In the genomic region with DNA sequence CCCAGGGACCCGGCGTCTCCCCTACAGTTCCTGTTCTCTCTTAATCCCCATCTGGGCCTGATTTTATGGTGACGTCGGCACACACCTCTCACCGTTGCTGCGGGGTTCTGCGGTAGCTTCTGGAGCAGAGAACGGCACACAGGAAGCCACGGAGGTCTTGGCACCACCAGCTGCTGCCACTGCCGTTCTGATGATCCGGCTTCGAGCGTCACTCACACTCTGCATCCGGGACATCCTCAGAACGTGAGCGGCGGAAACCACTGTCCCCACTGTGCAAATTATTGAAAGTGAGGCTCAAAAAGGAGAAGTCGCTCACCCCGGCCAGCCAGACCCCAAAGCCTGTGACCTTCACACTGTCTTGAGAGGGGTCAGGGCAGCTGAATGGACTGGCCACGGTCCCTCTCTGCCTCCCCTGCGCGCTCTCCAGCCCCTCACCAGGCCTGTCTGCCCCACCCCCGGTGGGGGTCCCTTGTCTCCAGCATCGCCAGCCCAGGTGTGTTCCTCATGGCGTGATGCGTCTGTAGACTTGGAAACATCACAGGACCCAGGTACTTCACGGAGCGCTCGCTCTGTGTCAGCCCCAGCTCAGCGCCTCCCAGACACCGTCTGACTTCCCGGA, we compare ENCODE assay signal across 25 cellular contexts.
DNase-seq lines count a peak whose midpoint lies in the region; ATAC-seq, FAIRE-seq and TF ChIP-seq lines count a peak whose summit lies in the region.
"Had no signal": no experiment of that assay in that cellular context is flagged by ENCODE, and none has a peak within 500 bp of the region (broad histone marks: within the 10 kb centered on the region; RNA-seq: fewer than 3 reads in every experiment).

No MANE protein-coding gene starts in this region.

- no peaks in the 10 kb centered on the region for H3K27me3 ChIP-seq in CD8-positive, alpha-beta T cell (ENCODE audit: insufficient read depth, low read length)
- no peaks in the 10 kb centered on the region for H3K27me3 ChIP-seq in NT2/D1 (ENCODE audit: insufficient read depth, insufficient read length)

- FAIRE-seq in kidney (lab: Jason Lieb, UNC): no peak
- FAIRE-seq: GM12891, RCC 7860 had no signal

- ATAC-seq in CD8-positive, alpha-beta T cell: peak; percentile 44
- ATAC-seq in HG02798 (IDR thresholded peaks at IDR 0.05; ENCODE audit: poor library complexity, unreplicated experiment) (no peak), omental fat pad (ENCODE audit: low FRiP score) (no peak)
- ATAC-seq: GM23338 had no signal

- intact Hi-C loops in CD8-positive, alpha-beta T cell (cut with DNase I, micrococcal nuclease): no loop called here
- intact Hi-C loops in kidney (cut with DNase I): no loop called here

- no peak overlapping the region for H3K4me3 ChIP-seq in CD8-positive, alpha-beta T cell (ENCODE audit: low read depth, low read length)
- H3K4me3 ChIP-seq in NT2/D1 (ENCODE audit: insufficient read length, low read depth) (no peak overlapping the region), kidney (ENCODE audit: low read length in 2 of 2) (no peak overlapping the region)
- H3K4me3 ChIP-seq: GM23338 had no signal

- DNase-seq in NCI-H82 (lab: John Stamatoyannopoulos, UW): peak; percentile 3
- DNase-seq in NCI-H82 treated with DMSO at 0.1 percent for 48 hours (lab: John Stamatoyannopoulos, UW; ENCODE audit: unreplicated experiment): no peak
- DNase-seq in CD8-positive, alpha-beta T cell: no peak
- DNase-seq in NT2/D1 (ENCODE audit: low read depth, low spot score): no peak
- DNase-seq in kidney: peak; percentile 59
- no peak for DNase-seq in HFFc6
- no peak for DNase-seq in omental fat pad (ENCODE audit: low spot score)
- DNase-seq: 8988T; Calu3; CD4-positive, alpha-beta T cell; EL; NCI-H1092 treated with DMSO at 0.1 percent for 48 hours; NCI-H146; NCI-H2081 treated with DMSO at 0.1 percent for 48 hours; NCI-H446 treated with DMSO at 0.1 percent for 48 hours; NCI-H748 treated with DMSO at 0.1 percent for 48 hours; SHP77; SK-N-SH had no signal

- H3K9me3 ChIP-seq in CD8-positive, alpha-beta T cell (ENCODE audit: low read length): no peaks in the 10 kb centered on the region
- H3K9me3 ChIP-seq in NT2/D1 (ENCODE audit: insufficient read depth, low read length): no peaks in the 10 kb centered on the region
- no peaks in the 10 kb centered on the region for H3K9me3 ChIP-seq in kidney (ENCODE audit: control insufficient read depth in 1 of 2, low read length in 2 of 2)
- H3K9me3 ChIP-seq: SK-N-SH had no signal

- H3K9ac ChIP-seq in NT2/D1 (ENCODE audit: insufficient read length, low read depth) (peak overlapping the region; percentile 22), kidney (ENCODE audit: low read length in 2 of 2) (no peak overlapping the region)
- H3K9ac ChIP-seq: KMS-11, SK-N-SH had no signal

- CTCF ChIA-PET in CD8-positive, alpha-beta T cell (lab: Charles Lee): no interaction called here

- H3K9me3 Mint-ChIP-seq in CD8-positive, alpha-beta T cell: no peaks in the 10 kb centered on the region
- H3K9me3 Mint-ChIP-seq in HFFc6: no peaks in the 10 kb centered on the region
- H3K9me3 Mint-ChIP-seq: CD4-positive, alpha-beta T cell; GM23338; T-cell had no signal

- no peaks in the 10 kb centered on the region for H3K4me1 ChIP-seq in CD8-positive, alpha-beta T cell (ENCODE audit: insufficient read depth, low read length)
- H3K4me1 ChIP-seq in NT2/D1 (ENCODE audit: insufficient read depth, insufficient read length): peaks cover 5% of the 10 kb centered on the region
- H3K4me1 ChIP-seq in kidney (ENCODE audit: control insufficient read depth in 1 of 2, insufficient read depth in 1 of 2, low read depth in 1 of 2, low read length in 2 of 2): no peaks in the 10 kb centered on the region

- no peaks in the 10 kb centered on the region for H3K27me3 Mint-ChIP-seq in CD8-positive, alpha-beta T cell (ENCODE audit: low read depth)
- peaks cover 9% of the 10 kb centered on the region for H3K27me3 Mint-ChIP-seq in HFFc6 (ENCODE audit: insufficient read depth)
- H3K27me3 Mint-ChIP-seq: B cell; CD4-positive, alpha-beta T cell; T-cell had no signal

- H3K36me3 ChIP-seq in CD8-positive, alpha-beta T cell (ENCODE audit: insufficient read depth, low read length): no peaks in the 10 kb centered on the region
- H3K36me3 ChIP-seq in NT2/D1 (ENCODE audit: insufficient read depth, insufficient read length, low read length): no peaks in the 10 kb centered on the region
- no peaks in the 10 kb centered on the region for H3K36me3 ChIP-seq in kidney (ENCODE audit: control insufficient read depth in 1 of 2, insufficient read depth in 2 of 2, low read length in 2 of 2)

- H3K27ac Mint-ChIP-seq in CD8-positive, alpha-beta T cell: no peak overlapping the region
- no peak overlapping the region for H3K27ac Mint-ChIP-seq in HFFc6
- H3K27ac Mint-ChIP-seq: B cell; CD4-positive, alpha-beta T cell; GM23338; T-cell had no signal

- H3K27ac ChIP-seq in CD8-positive, alpha-beta T cell (ENCODE audit: low read depth, low read length): no peak overlapping the region
- H3K27ac ChIP-seq in kidney (ENCODE audit: low read depth in 2 of 2, low read length in 2 of 2): no peak overlapping the region
- H3K27ac ChIP-seq: KMS-11 had no signal

- TF ChIP-seq CTCF in CD8-positive, alpha-beta T cell (IDR thresholded peaks at IDR 0.05): no peak
- TF ChIP-seq CTCF in kidney (IDR thresholded peaks at IDR 0.05; ENCODE audit: borderline replicate concordance, extremely low read depth, insufficient read depth): no peak
- TF ChIP-seq CTCF in HFFc6 (IDR thresholded peaks at IDR 0.05): no peak
- TF ChIP-seq CTCF in omental fat pad (IDR thresholded peaks at IDR 0.05): no peak

- H3K4me3 Mint-ChIP-seq in CD8-positive, alpha-beta T cell: no peak overlapping the region
- no peak overlapping the region; the same call in 1 of the 2 replicates for H3K4me3 Mint-ChIP-seq in HFFc6
- H3K4me3 Mint-ChIP-seq: B cell; CD4-positive, alpha-beta T cell; GM23338; T-cell had no signal

- POLR2A ChIA-PET in CD8-positive, alpha-beta T cell (lab: Charles Lee): no interaction called here

- H3K36me3 Mint-ChIP-seq in CD8-positive, alpha-beta T cell: no peaks in the 10 kb centered on the region
- H3K36me3 Mint-ChIP-seq in HFFc6 (ENCODE audit: low read depth): no peaks in the 10 kb centered on the region
- H3K36me3 Mint-ChIP-seq: T-cell had no signal

- no peaks in the 10 kb centered on the region for H3K4me1 Mint-ChIP-seq in CD8-positive, alpha-beta T cell (ENCODE audit: low read depth)
- no peaks in the 10 kb centered on the region for H3K4me1 Mint-ChIP-seq in HFFc6 (ENCODE audit: low read depth)
- H3K4me1 Mint-ChIP-seq: B cell, GM23338, T-cell had no signal

Comparison
In these comparisons a context has a peak if more than half of its experiments do, and no peak if none do; other contexts are left out.
1. DNase-seq: peak in NCI-H82 (single experiment) and kidney (single experiment); none in NCI-H82 treated with DMSO at 0.1 percent for 48 hours (single experiment), CD8-positive, alpha-beta T cell (0 of 7), NT2/D1 (single experiment), HFFc6 (single experiment) and omental fat pad (single experiment).